Comparison of ENCODE assay signal across 26 cellular contexts in the genomic region with DNA sequence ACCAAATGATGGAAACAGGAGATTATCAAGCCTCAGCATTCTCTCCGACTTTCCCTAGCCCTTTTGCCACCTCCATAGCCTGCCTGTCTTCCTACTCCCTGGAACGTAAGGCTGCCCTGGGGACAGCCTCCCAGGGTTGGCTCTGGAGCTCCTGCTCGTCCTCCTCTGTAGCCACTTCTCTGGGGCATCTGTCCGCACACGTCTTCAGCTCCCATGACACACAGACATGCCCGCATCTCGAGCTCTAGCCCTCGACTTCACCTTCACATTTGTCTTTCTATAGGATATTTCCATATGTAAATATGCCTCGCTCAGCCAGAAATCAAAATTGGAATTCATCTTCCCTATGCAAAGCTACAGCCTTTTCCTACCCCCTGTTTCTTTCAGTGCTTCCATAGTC.
"Had no signal": no experiment of that assay in that cellular context is flagged by ENCODE, and none has a peak within 500 bp of the region (broad histone marks: within the 10 kb centered on the region; RNA-seq: fewer than 3 reads in every experiment).

No MANE protein-coding gene starts in this region.

- H3K27me3 Mint-ChIP-seq: activated CD4-positive, alpha-beta memory T cell treated with anti-CD3 and anti-CD28 coated beads, Interleukin-2, amount 10 ng/mL, durations not matched to agents 7 days and 5 days; activated CD4-positive, alpha-beta T cell treated with anti-CD3 and anti-CD28 coated beads, Interleukin-2, amount 10 ng/mL, durations not matched to agents 7 days and 5 days; activated naive CD8-positive, alpha-beta T cell; central memory CD8-positive, alpha-beta T cell; progenitor cell of endocrine pancreas; type B pancreatic cell had no signal

- H3K27ac Mint-ChIP-seq: activated CD4-positive, alpha-beta memory T cell treated with anti-CD3 and anti-CD28 coated beads, Interleukin-2, amount 10 ng/mL, durations not matched to agents 7 days and 5 days; activated CD4-positive, alpha-beta T cell treated with anti-CD3 and anti-CD28 coated beads, Interleukin-2, amount 10 ng/mL, durations not matched to agents 7 days and 5 days; activated naive CD8-positive, alpha-beta T cell; activated T-helper 2 cell treated with anti-CD3 and anti-CD28 coated beads, Interferon-gamma antibody, Interleukin-2, Interleukin-4, amounts not matched to agents 10 μg/mL and 5 μg/mL and 100 μg/mL, durations not matched to agents 14 hours and 24 hours and 36 hours; mesothelial cell of epicardium; natural killer cell treated with Interleukin-12 subunit alpha and Interleukin-12 subunit beta and Interleukin-15 and Interleukin-18, amount 100 ng/mL, for 72 hours; progenitor cell of endocrine pancreas; T-helper 1 cell treated with Interleukin-12 subunit alpha and Interleukin-12 subunit beta and Interleukin-4 antibody, amounts not matched to agents 30 μg/mL and 1 μg/mL, for 36 hours; type B pancreatic cell had no signal

- DNase-seq: activated CD4-positive, alpha-beta memory T cell treated with anti-CD3 and anti-CD28 coated beads, Interleukin-2, amount 10 ng/mL, durations not matched to agents 7 days and 5 days; activated CD4-positive, alpha-beta T cell treated with anti-CD3 and anti-CD28 coated beads, Interleukin-2, amount 10 ng/mL, durations not matched to agents 7 days and 5 days; activated T-cell treated with anti-CD3 and anti-CD28 coated beads, Interleukin-2, amount 50 U/mL, for 4 hours; anterior cingulate cortex; dermis blood vessel endothelial cell; effector CD4-positive, alpha-beta T cell; left cardiac atrium; left ventricle myocardium superior; SK-N-SH; small intestine; stimulated activated naive CD8-positive, alpha-beta T cell treated with anti-CD3 and anti-CD28 coated beads, Interleukin-15, Interleukin-2, amounts not matched to agents 100 U/mL and 50 U/mL, for 24 hours; SW 1271; T1000; testis; WERI-Rb-1 had no signal

- H3K4me3 Mint-ChIP-seq: activated CD4-positive, alpha-beta memory T cell treated with anti-CD3 and anti-CD28 coated beads, Interleukin-2, amount 10 ng/mL, durations not matched to agents 7 days and 5 days; activated CD4-positive, alpha-beta T cell treated with anti-CD3 and anti-CD28 coated beads, Interleukin-2, amount 10 ng/mL, durations not matched to agents 7 days and 5 days; activated naive CD8-positive, alpha-beta T cell; activated T-cell treated with anti-CD3 and anti-CD28 coated beads, Interleukin-2, amount 50 U/mL, for 4 hours; central memory CD8-positive, alpha-beta T cell; mesothelial cell of epicardium; natural killer cell treated with Interleukin-12 subunit alpha and Interleukin-12 subunit beta and Interleukin-15 and Interleukin-18, amount 100 ng/mL, for 72 hours; T-helper 1 cell treated with Interleukin-12 subunit alpha and Interleukin-12 subunit beta and Interleukin-4 antibody, amounts not matched to agents 30 μg/mL and 1 μg/mL, for 36 hours; type B pancreatic cell had no signal

- H3K36me3 Mint-ChIP-seq: activated naive CD8-positive, alpha-beta T cell; mesothelial cell of epicardium; natural killer cell treated with Interleukin-12 subunit alpha and Interleukin-12 subunit beta and Interleukin-15 and Interleukin-18, amount 100 ng/mL, for 72 hours; type B pancreatic cell had no signal

- H3K9me3 Mint-ChIP-seq: activated CD4-positive, alpha-beta memory T cell treated with anti-CD3 and anti-CD28 coated beads, Interleukin-2, amount 10 ng/mL, durations not matched to agents 7 days and 5 days; activated CD4-positive, alpha-beta T cell treated with anti-CD3 and anti-CD28 coated beads, Interleukin-2, amount 10 ng/mL, durations not matched to agents 7 days and 5 days; activated T-cell treated with anti-CD3 and anti-CD28 coated beads, Interleukin-2, amount 50 U/mL, for 4 hours; activated T-helper 2 cell treated with anti-CD3 and anti-CD28 coated beads, Interferon-gamma antibody, Interleukin-2, Interleukin-4, amounts not matched to agents 10 μg/mL and 5 μg/mL and 100 μg/mL, durations not matched to agents 14 hours and 24 hours and 36 hours; central memory CD8-positive, alpha-beta T cell; natural killer cell treated with Interleukin-12 subunit alpha and Interleukin-12 subunit beta and Interleukin-15 and Interleukin-18, amount 100 ng/mL, for 72 hours; T-helper 1 cell treated with Interleukin-12 subunit alpha and Interleukin-12 subunit beta and Interleukin-4 antibody, amounts not matched to agents 30 μg/mL and 1 μg/mL, for 36 hours; type B pancreatic cell had no signal

- ATAC-seq: activated CD4-positive, CD25-positive, alpha-beta regulatory T cell treated with anti-CD3 and anti-CD28 coated beads, Interleukin-2, amount 50 U/mL, for 24 hours; activated T-cell treated with anti-CD3 and anti-CD28 coated beads, Interleukin-2, amount 50 U/mL, for 4 hours; gastroesophageal sphincter; left cardiac atrium; left ventricle myocardium superior; natural killer cell treated with Interleukin-12 subunit alpha and Interleukin-12 subunit beta and Interleukin-15 and Interleukin-18, amount 100 ng/mL, for 72 hours; sciatic nerve; stimulated activated naive CD8-positive, alpha-beta T cell treated with anti-CD3 and anti-CD28 coated beads, Interleukin-15, Interleukin-2, amounts not matched to agents 100 U/mL and 50 U/mL, for 24 hours had no signal
